18 cellular contexts compared by ENCODE assay signal in the genomic region with DNA sequence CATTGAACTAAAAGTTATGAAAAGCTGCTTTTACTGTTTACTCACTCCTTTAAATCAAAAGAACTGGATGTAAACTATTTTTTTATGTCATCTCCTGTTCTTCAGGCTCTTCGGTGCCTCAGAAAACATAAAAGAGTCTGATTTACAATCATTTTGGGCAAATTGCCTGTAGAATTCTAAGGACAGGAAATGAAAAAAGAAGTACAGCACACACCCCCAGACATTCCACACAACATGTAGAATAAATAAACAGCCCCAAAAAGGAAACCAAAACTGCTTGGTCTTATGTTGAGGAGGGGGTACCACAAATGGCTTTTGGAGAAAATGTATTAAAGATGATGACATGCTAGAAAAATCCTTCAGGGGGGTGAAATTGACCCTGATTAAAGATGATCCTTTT. TPM values are rescaled to one million over a fixed set of nuclear protein-coding genes. Genes with fewer than 3 reads are reported as not detected.
DNase-seq lines count a peak whose midpoint lies in the region; ATAC-seq and TF ChIP-seq lines count a peak whose summit lies in the region.
"Had no signal": no experiment of that assay in that cellular context is flagged by ENCODE, and none has a peak within 500 bp of the region (broad histone marks: within the 10 kb centered on the region; RNA-seq: fewer than 3 reads in every experiment).

No MANE protein-coding gene starts in this region.

- CTCF ChIA-PET in Calu3 (lab: Charles Lee): no interaction called here

- DNase-seq in SK-N-MC (ENCODE audit: low read depth, low spot score) (peak; percentile 56), esophagus muscularis mucosa (ENCODE audit: extremely low spot score) (no peak), MV-4-11 (lab: John Stamatoyannopoulos, UW) (no peak), Calu3 (no peak)
- no peak for DNase-seq in stimulated activated naive B cell treated with anti-CD40 and anti-IgM and Interleukin-4, amounts not matched to agents 10 μg/mL and 1 μg/mL and 100 μg/mL, for 72 hours
- DNase-seq in stimulated activated CD4-positive, alpha-beta T cell treated with anti-CD3 and anti-CD28 coated beads, Interleukin-1b, Interleukin-23, amount 100 ng/mL, for 48 hours: no peak
- DNase-seq: activated CD4-positive, CD25-positive, alpha-beta regulatory T cell; CD4-positive, CD25-positive, alpha-beta regulatory T cell; DMS79; NCI-H146; NCI-H226; right lobe of liver; SHP77 had no signal

- peaks cover 3% of the 10 kb centered on the region for H3K79me2 ChIP-seq in ACC112 (ENCODE audit: control insufficient read depth, insufficient read depth, low read length, unreplicated experiment)

- no peak for TF ChIP-seq EP300 in esophagus muscularis mucosa (IDR thresholded peaks at IDR 0.05)

- H3K27ac ChIP-seq in ACC112 (ENCODE audit: low read depth, low read length): peak overlapping the region; percentile 35
- H3K27ac ChIP-seq in SK-N-MC: peak overlapping the region; percentile 89
- peak overlapping the region; percentile 48 to 68 (median 56) for H3K27ac ChIP-seq in esophagus muscularis mucosa (replicated peaks in 1 of 4)
- peak overlapping the region; percentile 66 for H3K27ac ChIP-seq in rectal smooth muscle tissue (ENCODE audit: low read depth, low read length)
- H3K27ac ChIP-seq: A549, neutrophil, right lobe of liver had no signal

- H3K4me3 Mint-ChIP-seq in stimulated activated naive B cell treated with anti-CD40 and anti-IgM and Interleukin-4, amounts not matched to agents 10 μg/mL and 1 μg/mL and 100 μg/mL, for 72 hours: no peak overlapping the region
- H3K4me3 Mint-ChIP-seq in Calu3 (ENCODE audit: low read depth, unreplicated experiment): no peak overlapping the region
- H3K4me3 Mint-ChIP-seq: CD4-positive, CD25-positive, alpha-beta regulatory T cell; type B pancreatic cell had no signal

- no peak for TF ChIP-seq CTCF in esophagus muscularis mucosa (IDR thresholded peaks at IDR 0.05)
- TF ChIP-seq CTCF in Calu3 (IDR thresholded peaks at IDR 0.05; ENCODE audit: unreplicated experiment): no peak

- WGBS in esophagus muscularis mucosa: 17% methylated on average over 1 of the region's 1 CpG

- H3K27me3 ChIP-seq in ACC112 (ENCODE audit: insufficient read depth, low read length) (no peaks in the 10 kb centered on the region), esophagus muscularis mucosa (no peaks in the 10 kb centered on the region), rectal smooth muscle tissue (ENCODE audit: control insufficient read depth, insufficient read depth, low read length) (no peaks in the 10 kb centered on the region)
- H3K27me3 ChIP-seq: neutrophil, right lobe of liver had no signal

- no TSS peak for BruUV-seq in Calu3 (replicated peaks; lab: Mats Ljungman, UMichigan)

- H3K4me3 ChIP-seq in ACC112 (ENCODE audit: low read depth, low read length) (peak overlapping the region; percentile 49), SK-N-MC (peak overlapping the region; percentile 64), esophagus muscularis mucosa (no peak overlapping the region), rectal smooth muscle tissue (ENCODE audit: low read length) (no peak overlapping the region)
- H3K4me3 ChIP-seq: A549, right lobe of liver had no signal

- H3K4me1 Mint-ChIP-seq in stimulated activated naive B cell treated with anti-CD40 and anti-IgM and Interleukin-4, amounts not matched to agents 10 μg/mL and 1 μg/mL and 100 μg/mL, for 72 hours: no peaks in the 10 kb centered on the region
- no peaks in the 10 kb centered on the region for H3K4me1 Mint-ChIP-seq in Calu3 (ENCODE audit: low read depth, unreplicated experiment)
- H3K4me1 Mint-ChIP-seq: CD4-positive, CD25-positive, alpha-beta regulatory T cell had no signal

- peak overlapping the region; percentile 50 for H2AFZ ChIP-seq in ACC112 (ENCODE audit: low read length, unreplicated experiment)

- ATAC-seq in stimulated activated naive B cell treated with anti-CD40 and anti-IgM and Interleukin-4, amounts not matched to agents 10 μg/mL and 1 μg/mL and 100 μg/mL, for 72 hours (replicated peaks): no peak
- ATAC-seq: A549 had no signal

- H3K4me1 ChIP-seq in ACC112 (ENCODE audit: control insufficient read depth, insufficient read depth, low read length, unreplicated experiment): peaks cover 34% of the 10 kb centered on the region
- peaks cover 18 to 81% (median 76%) of the 10 kb centered on the region in 4 donors for H3K4me1 ChIP-seq in esophagus muscularis mucosa
- peaks cover 27% of the 10 kb centered on the region for H3K4me1 ChIP-seq in rectal smooth muscle tissue (ENCODE audit: control insufficient read depth, insufficient read depth, low read length)
- H3K4me1 ChIP-seq: A549 had no signal

- intact Hi-C loops in esophagus muscularis mucosa (cut with DNase I): loop anchor here (10.0 kb wide), 1 partner anchor 50 kb away; no protein-coding TSS in a partner anchor
- intact Hi-C loops in Calu3 (cut with micrococcal nuclease; ENCODE audit: unreplicated experiment): no loop called here

- no peaks in the 10 kb centered on the region for H3K36me3 Mint-ChIP-seq in stimulated activated naive B cell treated with anti-CD40 and anti-IgM and Interleukin-4, amounts not matched to agents 10 μg/mL and 1 μg/mL and 100 μg/mL, for 72 hours
- H3K36me3 Mint-ChIP-seq in Calu3 (ENCODE audit: insufficient read depth, unreplicated experiment): no peaks in the 10 kb centered on the region
- H3K36me3 Mint-ChIP-seq: CD4-positive, CD25-positive, alpha-beta regulatory T cell; type B pancreatic cell had no signal

- no peak overlapping the region for H3K27ac Mint-ChIP-seq in stimulated activated naive B cell treated with anti-CD40 and anti-IgM and Interleukin-4, amounts not matched to agents 10 μg/mL and 1 μg/mL and 100 μg/mL, for 72 hours
- H3K27ac Mint-ChIP-seq in Calu3 (ENCODE audit: unreplicated experiment): no peak overlapping the region
- H3K27ac Mint-ChIP-seq: CD4-positive, CD25-positive, alpha-beta regulatory T cell; type B pancreatic cell had no signal

- TF ChIP-seq POLR2A in esophagus muscularis mucosa (IDR thresholded peaks at IDR 0.05; ENCODE audit: low read depth): no peak

- peaks cover 0 to 4% of the 10 kb centered on the region in 2 donors for H3K27me3 Mint-ChIP-seq in stimulated activated naive B cell treated with anti-CD40 and anti-IgM and Interleukin-4, amounts not matched to agents 10 μg/mL and 1 μg/mL and 100 μg/mL, for 72 hours
- H3K27me3 Mint-ChIP-seq in Calu3 (ENCODE audit: unreplicated experiment): no peaks in the 10 kb centered on the region
- H3K27me3 Mint-ChIP-seq: type B pancreatic cell had no signal

- H3K9ac ChIP-seq in SK-N-MC (ENCODE audit: insufficient read length) (peak overlapping the region; percentile 52), rectal smooth muscle tissue (ENCODE audit: low read length) (no peak overlapping the region)

- H3K9me3 Mint-ChIP-seq in stimulated activated naive B cell treated with anti-CD40 and anti-IgM and Interleukin-4, amounts not matched to agents 10 μg/mL and 1 μg/mL and 100 μg/mL, for 72 hours: no peaks in the 10 kb centered on the region
- no peaks in the 10 kb centered on the region for H3K9me3 Mint-ChIP-seq in Calu3 (ENCODE audit: low read depth, unreplicated experiment)
- H3K9me3 Mint-ChIP-seq: type B pancreatic cell had no signal

- no peaks in the 10 kb centered on the region for H3K36me3 ChIP-seq in ACC112 (ENCODE audit: insufficient read depth, low read length)
- no peaks in the 10 kb centered on the region for H3K36me3 ChIP-seq in SK-N-MC (ENCODE audit: insufficient read depth, low read length)
- no peaks in the 10 kb centered on the region for H3K36me3 ChIP-seq in esophagus muscularis mucosa
- H3K36me3 ChIP-seq in rectal smooth muscle tissue (ENCODE audit: control insufficient read depth, insufficient read depth, low read length): no peaks in the 10 kb centered on the region
- H3K36me3 ChIP-seq: neutrophil, right lobe of liver had no signal

- H3K9me3 ChIP-seq in SK-N-MC (ENCODE audit: low read depth, low read length) (no peaks in the 10 kb centered on the region), esophagus muscularis mucosa (no peaks in the 10 kb centered on the region)
- H3K9me3 ChIP-seq: A549, neutrophil, right lobe of liver had no signal

RNA-seq across cellular contexts. Expression of a gene that starts 57.2 kb away (rescaled TPM):
- total RNA-seq in esophagus muscularis mucosa (100 to 1,000 TPM; 228 to 302 (median 235) TPM), Calu3 (2022) (18.9 and 20.2 TPM in 2 replicates)

RNA-seq across cellular contexts. Expression of a gene that starts 57.2 kb away (rescaled TPM):
- total RNA-seq in esophagus muscularis mucosa (10 to 100 TPM; 43.1 to 77.7 (median 69.7) TPM), Calu3 (2022) (24.6 and 26.4 TPM in 2 replicates)

Comparison
In these comparisons a context has a peak if more than half of its experiments do, and no peak if none do; other contexts are left out.
1. H3K27ac ChIP-seq: peak in every context shown above with its lines; median percentile 89 in SK-N-MC; 66 in rectal smooth muscle tissue; 56 in esophagus muscularis mucosa; 35 in ACC112.
2. H3K4me3 ChIP-seq: peak in ACC112 (single experiment) and SK-N-MC (single experiment); none in esophagus muscularis mucosa (0 of 4) and rectal smooth muscle tissue (single experiment).
3. RNA of a gene that starts 57.2 kb away (total RNA-seq): 228 to 302 TPM in esophagus muscularis mucosa; 18.9 to 20.2 TPM in Calu3; every median in the first group is over 10 times any median in the second.